Comparison of ENCODE assay signal across 33 cellular contexts in the genomic region with DNA sequence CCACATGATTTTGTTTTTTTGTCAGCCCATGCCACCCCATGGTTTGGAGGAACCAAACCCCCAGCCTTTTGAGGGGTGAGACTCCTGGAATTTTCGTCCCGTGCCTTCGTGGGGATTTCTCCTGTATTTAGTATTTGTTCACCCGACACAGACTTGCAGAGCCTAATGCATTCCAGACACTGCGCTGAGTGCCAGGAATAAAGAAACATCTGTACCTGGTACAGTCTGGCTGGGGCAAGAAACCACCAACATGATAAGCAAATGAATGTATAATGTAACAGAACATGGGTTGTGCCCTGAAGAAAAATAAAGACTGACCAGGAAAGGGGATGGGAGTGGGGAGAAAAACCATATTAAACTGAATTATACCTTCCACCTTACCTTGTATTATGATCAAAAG. TPM values are rescaled to one million over a fixed set of nuclear protein-coding genes. Genes with fewer than 3 reads are reported as not detected.
DNase-seq lines count a peak whose midpoint lies in the region; ATAC-seq, FAIRE-seq and TF ChIP-seq lines count a peak whose summit lies in the region.
"Had no signal": no experiment of that assay in that cellular context is flagged by ENCODE, and none has a peak within 500 bp of the region (broad histone marks: within the 10 kb centered on the region; RNA-seq: fewer than 3 reads in every experiment).

No MANE protein-coding gene starts in this region.

- TF ChIP-seq CTCF in HCT116 (IDR thresholded peaks at IDR 0.05 in 2 of 3, conservative IDR thresholded peaks at IDR 0.05 in 1 of 3; ENCODE audit: borderline replicate concordance in 1 of 3, insufficient read depth in 1 of 3, low read depth in 2 of 3, low read length in 2 of 3) (no peak), fibroblast of villous mesenchyme (IDR thresholded peaks at IDR 0.05; ENCODE audit: insufficient read depth, low read depth, low read length) (no peak), retinal pigment epithelial cell (conservative IDR thresholded peaks at IDR 0.05; ENCODE audit: low read depth, low read length) (no peak), D721Med (IDR thresholded peaks at IDR 0.05; ENCODE audit: insufficient read depth, missing control alignments) (no peak)

- H3K27ac ChIP-seq in HCT116 (ENCODE audit: low read depth, low read length), result no peak overlapping the region
- H3K27ac ChIP-seq: KMS-11, spleen, VCaP had no signal

- no peaks in the 10 kb centered on the region for H4K20me1 ChIP-seq in HCT116 (ENCODE audit: insufficient read depth)

- no peaks in the 10 kb centered on the region for H3K9me3 Mint-ChIP-seq in activated CD4-positive, alpha-beta T cell treated with anti-CD3 and anti-CD28 coated beads for 36 hours (ENCODE audit: low read depth)
- H3K9me3 Mint-ChIP-seq: activated naive CD4-positive, alpha-beta T cell treated with anti-CD3 and anti-CD28 coated beads, Interleukin-2, amount 50 U/mL, for 24 hours; activated T-helper 17 cell treated with anti-CD3 and anti-CD28 coated beads, Interleukin-2, amount 50 U/mL, for 72 hours; CD4-positive, CD25-positive, alpha-beta regulatory T cell; nephron progenitor cell; T-helper 2 cell treated with Interferon-gamma antibody and Interleukin-4, amounts not matched to agents 5 μg/mL and 100 μg/mL, for 36 hours had no signal

- H3K79me2 ChIP-seq in HCT116 (ENCODE audit: insufficient read depth, low read length), result no peaks in the 10 kb centered on the region

- H3K4me3 Mint-ChIP-seq in activated CD4-positive, alpha-beta T cell treated with anti-CD3 and anti-CD28 coated beads for 36 hours, result no peak overlapping the region
- H3K4me3 Mint-ChIP-seq: activated naive CD4-positive, alpha-beta T cell treated with anti-CD3 and anti-CD28 coated beads, Interleukin-2, amount 50 U/mL, for 24 hours; activated T-helper 17 cell treated with anti-CD3 and anti-CD28 coated beads, Interleukin-2, amount 50 U/mL, for 72 hours; CD4-positive, CD25-positive, alpha-beta regulatory T cell; nephron progenitor cell; T-helper 2 cell treated with Interferon-gamma antibody and Interleukin-4, amounts not matched to agents 5 μg/mL and 100 μg/mL, for 36 hours had no signal

- peaks cover 7 to 16% of the 10 kb centered on the region in 2 experiments for H3K4me1 ChIP-seq in HCT116 (ENCODE audit: control insufficient read depth in 1 of 2, insufficient read depth in 2 of 2, low read length in 2 of 2)
- H3K4me1 ChIP-seq: pancreas had no signal

- H3K27ac Mint-ChIP-seq in activated CD4-positive, alpha-beta T cell treated with anti-CD3 and anti-CD28 coated beads for 36 hours, result no peak overlapping the region
- H3K27ac Mint-ChIP-seq: activated naive CD4-positive, alpha-beta T cell treated with anti-CD3 and anti-CD28 coated beads, Interleukin-2, amount 50 U/mL, for 24 hours; activated T-helper 17 cell treated with anti-CD3 and anti-CD28 coated beads, Interleukin-2, amount 50 U/mL, for 72 hours; nephron progenitor cell; T-helper 2 cell treated with Interferon-gamma antibody and Interleukin-4, amounts not matched to agents 5 μg/mL and 100 μg/mL, for 36 hours had no signal

- H3K27me3 ChIP-seq in HCT116 (ENCODE audit: insufficient read depth, low read length), result no peaks in the 10 kb centered on the region
- H3K27me3 ChIP-seq: esophagus squamous epithelium, gastroesophageal sphincter, pancreas, spleen had no signal

- no peaks in the 10 kb centered on the region for H3K9me2 ChIP-seq in HCT116 (ENCODE audit: insufficient read depth)

- H3K9ac ChIP-seq in HCT116 (ENCODE audit: low read length), result no peak overlapping the region
- H3K9ac ChIP-seq: KMS-11 had no signal

- no TSS peak for BruUV-seq in HCT116 (replicated peaks; lab: Mats Ljungman, UMichigan)

- ATAC-seq in HCT116, result no peak
- no peak for ATAC-seq in HG03039 (IDR thresholded peaks at IDR 0.05; ENCODE audit: unreplicated experiment)
- no peak for ATAC-seq in activated CD4-positive, alpha-beta T cell treated with anti-CD3 and anti-CD28 coated beads for 36 hours
- ATAC-seq: A549; activated T-helper 17 cell treated with anti-CD3 and anti-CD28 coated beads, Interleukin-2, amount 50 U/mL, for 72 hours; gastroesophageal sphincter; left colon; right cardiac atrium; stimulated activated naive CD8-positive, alpha-beta T cell treated with anti-CD3 and anti-CD28 coated beads, Interleukin-15, Interleukin-2, amounts not matched to agents 100 U/mL and 50 U/mL, for 24 hours had no signal

- POLR2A ChIA-PET in HCT116 (lab: Charles Lee), result no interaction called here
- POLR2A ChIA-PET in activated CD4-positive, alpha-beta T cell treated with anti-CD3 and anti-CD28 coated beads for 36 hours (lab: Charles Lee), result no interaction called here

- no peaks in the 10 kb centered on the region for H3K36me3 ChIP-seq in HCT116 (ENCODE audit: control insufficient read depth in 1 of 2, insufficient read depth in 2 of 2, low read length in 2 of 2)
- H3K36me3 ChIP-seq: esophagus squamous epithelium, gastroesophageal sphincter, pancreas, spleen had no signal

- intact Hi-C loops in HCT116 (cut with micrococcal nuclease), result no loop called here
- intact Hi-C loops in activated CD4-positive, alpha-beta T cell treated with anti-CD3 and anti-CD28 coated beads for 36 hours (cut with DNase I, micrococcal nuclease), result no loop called here

- no peak for TF ChIP-seq RAD21 in HCT116 (IDR thresholded peaks at IDR 0.05; ENCODE audit: low read depth)

- no peak for FAIRE-seq in D721Med (lab: Jason Lieb, UNC)
- FAIRE-seq: A549, endometrium, H1, pancreas had no signal

- no peaks in the 10 kb centered on the region for H3K9me3 ChIP-seq in HCT116 (ENCODE audit: control insufficient read depth in 1 of 2, insufficient read depth in 1 of 2, low read depth in 1 of 2, low read length in 2 of 2)
- H3K9me3 ChIP-seq: A549, esophagus squamous epithelium, gastroesophageal sphincter, pancreas, spleen had no signal

- peaks cover 6% of the 10 kb centered on the region for H3K4me1 Mint-ChIP-seq in activated CD4-positive, alpha-beta T cell treated with anti-CD3 and anti-CD28 coated beads for 36 hours

- H3K36me3 Mint-ChIP-seq in activated CD4-positive, alpha-beta T cell treated with anti-CD3 and anti-CD28 coated beads for 36 hours (ENCODE audit: low read depth), result no peaks in the 10 kb centered on the region
- H3K36me3 Mint-ChIP-seq: activated naive CD4-positive, alpha-beta T cell treated with anti-CD3 and anti-CD28 coated beads, Interleukin-2, amount 50 U/mL, for 24 hours; CD4-positive, CD25-positive, alpha-beta regulatory T cell had no signal

- CTCF ChIA-PET in HCT116 (lab: Charles Lee), result no interaction called here
- CTCF ChIA-PET in activated CD4-positive, alpha-beta T cell treated with anti-CD3 and anti-CD28 coated beads for 36 hours (lab: Charles Lee), result no interaction called here

- no peak for DNase-seq in HCT116 (ENCODE audit: low read depth, low spot score)
- DNase-seq in amniotic epithelial cell (ENCODE audit: low read depth), result peak; percentile 93
- peak; percentile 63 for DNase-seq in fibroblast of villous mesenchyme (ENCODE audit: low read depth)
- DNase-seq in retinal pigment epithelial cell (ENCODE audit: low read depth), result peak; percentile 88
- no peak for DNase-seq in activated CD4-positive, alpha-beta T cell treated with anti-CD3 and anti-CD28 coated beads for 36 hours
- no peak for DNase-seq in D721Med (ENCODE audit: insufficient read length, low spot score)
- DNase-seq in NCI-H2227 (lab: John Stamatoyannopoulos, UW; ENCODE audit: unreplicated experiment), result no peak
- DNase-seq: activated CD4-positive, alpha-beta T cell treated with anti-CD3 and anti-CD28 coated beads for 4 hours; Calu3; CD4-positive, CD25-positive, alpha-beta regulatory T cell; DND-41; esophagus squamous epithelium; GF-D8; left colon; NCI-H1930; NCI-H526 treated with DMSO at 0.1 percent for 48 hours; nephron progenitor cell; pancreas; right cardiac atrium; SHP77 treated with DMSO at 0.1 percent for 48 hours; spleen; stimulated activated CD4-positive, alpha-beta T cell treated with anti-CD3 and anti-CD28 coated beads, Interleukin-2, amount 100 ng/mL, for 24 hours; stimulated activated naive CD8-positive, alpha-beta T cell treated with anti-CD3 and anti-CD28 coated beads, Interleukin-15, Interleukin-2, amounts not matched to agents 100 U/mL and 50 U/mL, for 24 hours had no signal

- H2AFZ ChIP-seq in HCT116 (ENCODE audit: low read depth, low read length, poor library complexity, severe bottlenecking), result peak overlapping the region; percentile 32

- RAD21 ChIA-PET in HCT116 (lab: Charles Lee; ENCODE audit: low non-redundant PET in 1 of 2, low total read pairs in 2 of 2, uncharacterized antibody in 2 of 2, unreplicated experiment in 2 of 2), result no interaction called here

- no peak for TF ChIP-seq POLR2A in HCT116 (IDR thresholded peaks at IDR 0.05; ENCODE audit: borderline replicate concordance, extremely low read depth, insufficient read depth, insufficient read length)

- no peaks in the 10 kb centered on the region for H3K27me3 Mint-ChIP-seq in activated CD4-positive, alpha-beta T cell treated with anti-CD3 and anti-CD28 coated beads for 36 hours
- H3K27me3 Mint-ChIP-seq: activated naive CD4-positive, alpha-beta T cell treated with anti-CD3 and anti-CD28 coated beads, Interleukin-2, amount 50 U/mL, for 24 hours; activated T-helper 17 cell treated with anti-CD3 and anti-CD28 coated beads, Interleukin-2, amount 50 U/mL, for 72 hours had no signal

- H3K4me2 ChIP-seq in HCT116 (ENCODE audit: low read length), result no peak overlapping the region
- H3K4me2 ChIP-seq: A549, KMS-11 had no signal

- H3K4me3 ChIP-seq in HCT116 (replicated peaks in 1 of 2; ENCODE audit: low read depth in 1 of 2, low read length in 2 of 2) (no peak overlapping the region), fibroblast of villous mesenchyme (ENCODE audit: low read depth, low read length) (no peak overlapping the region), retinal pigment epithelial cell (ENCODE audit: low read length) (no peak overlapping the region)
- H3K4me3 ChIP-seq: A549, esophagus squamous epithelium, gastroesophageal sphincter, pancreas, spleen had no signal

TF ChIP-seq in HCT116, 20 proteins besides CTCF, POLR2A, EP300 and RAD21 (continues in another document):
- TF ChIP-seq, protein P1, sequence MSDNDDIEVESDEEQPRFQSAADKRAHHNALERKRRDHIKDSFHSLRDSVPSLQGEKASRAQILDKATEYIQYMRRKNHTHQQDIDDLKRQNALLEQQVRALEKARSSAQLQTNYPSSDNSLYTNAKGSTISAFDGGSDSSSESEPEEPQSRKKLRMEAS (IDR thresholded peaks at IDR 0.05), result no peak
- no peak for TF ChIP-seq SRF (IDR thresholded peaks at IDR 0.05; ENCODE audit: low read depth)
- TF ChIP-seq JUND (IDR thresholded peaks at IDR 0.05), result no peak
- TF ChIP-seq ZFX (IDR thresholded peaks at IDR 0.05), result no peak
- TF ChIP-seq EZH2 (IDR thresholded peaks at IDR 0.05), result no peak
- TF ChIP-seq CBX3 (IDR thresholded peaks at IDR 0.05; ENCODE audit: low read depth), result no peak
- TF ChIP-seq, protein P2, sequence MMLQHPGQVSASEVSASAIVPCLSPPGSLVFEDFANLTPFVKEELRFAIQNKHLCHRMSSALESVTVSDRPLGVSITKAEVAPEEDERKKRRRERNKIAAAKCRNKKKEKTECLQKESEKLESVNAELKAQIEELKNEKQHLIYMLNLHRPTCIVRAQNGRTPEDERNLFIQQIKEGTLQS (IDR thresholded peaks at IDR 0.05), result no peak

RNA-seq across cellular contexts. Expression of a gene that starts 46.9 kb away (rescaled TPM):
- total RNA-seq in HCT116 (2021; ENCODE audit: unreplicated experiment), result 32.9 TPM
- 19.6 and 20.6 TPM in 2 replicates for polyA plus RNA-seq in HCT116 (2012)
- total RNA-seq in fibroblast of villous mesenchyme, result 36.7 and 45.8 TPM in 2 replicates
- total RNA-seq in activated CD4-positive, alpha-beta T cell treated with anti-CD3 and anti-CD28 coated beads for 36 hours, result 10 to 100 TPM; 44.7 to 61.9 TPM

Comparison
In these comparisons a context has a peak if more than half of its experiments do, and no peak if none do; other contexts are left out.
1. DNase-seq: peak in amniotic epithelial cell (single experiment), fibroblast of villous mesenchyme (single experiment) and retinal pigment epithelial cell (single experiment); none in HCT116 (single experiment), activated CD4-positive, alpha-beta T cell treated with anti-CD3 and anti-CD28 coated beads for 36 hours (single experiment), D721Med (single experiment) and NCI-H2227 (single experiment).